In the genomic region with DNA sequence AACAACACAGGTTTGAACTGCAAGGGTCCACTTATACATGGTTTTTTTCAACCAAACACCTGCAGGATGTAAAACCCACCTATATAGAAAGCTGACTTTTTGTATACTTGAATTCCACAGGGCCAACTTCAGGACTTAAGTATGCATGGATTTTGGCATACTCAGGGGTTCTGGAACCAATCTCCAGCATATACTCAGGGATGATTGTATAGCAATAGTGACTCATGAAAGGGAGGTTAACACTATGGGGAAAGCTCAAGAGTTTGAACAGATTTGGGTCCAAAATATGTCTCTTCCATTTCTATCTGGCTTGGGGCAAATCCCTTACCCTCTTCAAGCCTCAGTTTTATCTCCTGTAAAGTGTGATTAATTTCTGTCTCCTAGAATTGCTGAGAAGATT, we compare ENCODE assay signal across 18 cellular contexts.
A peak's percentile ranks its signal among the peaks of the same experiment; 100 is the strongest.
DNase-seq lines count a peak whose midpoint lies in the region; ATAC-seq and TF ChIP-seq lines count a peak whose summit lies in the region.
"Had no signal": no experiment of that assay in that cellular context is flagged by ENCODE, and none has a peak within 500 bp of the region (broad histone marks: within the 10 kb centered on the region; RNA-seq: fewer than 3 reads in every experiment).

No MANE protein-coding gene starts in this region.

- TF ChIP-seq EP300 in gastroesophageal sphincter (IDR thresholded peaks at IDR 0.05): no peak

- peaks cover 4 to 6% of the 10 kb centered on the region in 2 donors for H3K9me3 Mint-ChIP-seq in activated T-cell treated with anti-CD3 and anti-CD28 coated beads, Interleukin-2, amount 50 U/mL, for 72 hours
- H3K9me3 Mint-ChIP-seq in stimulated activated naive CD8-positive, alpha-beta T cell treated with anti-CD3 and anti-CD28 coated beads, Interleukin-15, amount 100 ng/mL, for 72 hours: peaks cover 7 to 20% of the 10 kb centered on the region in 2 donors
- no peaks in the 10 kb centered on the region for H3K9me3 Mint-ChIP-seq in natural killer cell
- H3K9me3 Mint-ChIP-seq: activated B cell treated with CpG ODN at 0.5 μM for 24 hours, T-cell had no signal

- H3K9me3 ChIP-seq in PC-3 (ENCODE audit: low read length): no peaks in the 10 kb centered on the region
- no peaks in the 10 kb centered on the region for H3K9me3 ChIP-seq in gastroesophageal sphincter
- H3K9me3 ChIP-seq: left lung, mucosa of descending colon, neutrophil had no signal

- intact Hi-C loops in PC-3 (cut with micrococcal nuclease): no loop called here
- intact Hi-C loops in natural killer cell (cut with micrococcal nuclease): no loop called here

- ATAC-seq in activated T-cell treated with anti-CD3 and anti-CD28 coated beads, Interleukin-2, amount 50 U/mL, for 72 hours (replicated peaks in 1 of 2): peak; percentile 23 to 42
- ATAC-seq in PC-3 (no peak; the same call in 1 of the 2 replicates), gastroesophageal sphincter (no peak), natural killer cell (no peak)
- peak; percentile 8 for ATAC-seq in stimulated activated naive CD8-positive, alpha-beta T cell treated with anti-CD3 and anti-CD28 coated beads, Interleukin-15, amount 100 ng/mL, for 72 hours
- ATAC-seq: GM12878, HepG2, left lung, mucosa of descending colon, T-cell had no signal

- CTCF ChIA-PET in PC-3 (lab: Charles Lee): no interaction called here

- H3K79me2 ChIP-seq in PC-3 (ENCODE audit: low read length): no peaks in the 10 kb centered on the region

- TF ChIP-seq POLR2A in gastroesophageal sphincter (IDR thresholded peaks at IDR 0.05): no peak

- H3K27ac ChIP-seq in PC-3 (ENCODE audit: low read length): no peak overlapping the region
- H3K27ac ChIP-seq in gastroesophageal sphincter: no peak overlapping the region
- H3K27ac ChIP-seq: left lung, neutrophil had no signal

- H3K36me3 Mint-ChIP-seq in activated T-cell treated with anti-CD3 and anti-CD28 coated beads, Interleukin-2, amount 50 U/mL, for 72 hours (ENCODE audit: insufficient read depth in 2 of 2): peaks cover 39 to 73% of the 10 kb centered on the region in 2 donors
- H3K36me3 Mint-ChIP-seq in natural killer cell: peaks cover 7% of the 10 kb centered on the region

- no peaks in the 10 kb centered on the region for H3F3A ChIP-seq in PC-3 (ENCODE audit: low read length, unreplicated experiment)

- no peaks in the 10 kb centered on the region for H3K27me3 Mint-ChIP-seq in activated T-cell treated with anti-CD3 and anti-CD28 coated beads, Interleukin-2, amount 50 U/mL, for 72 hours (ENCODE audit: low read depth)
- no peaks in the 10 kb centered on the region for H3K27me3 Mint-ChIP-seq in stimulated activated naive CD8-positive, alpha-beta T cell treated with anti-CD3 and anti-CD28 coated beads, Interleukin-15, amount 100 ng/mL, for 72 hours
- H3K27me3 Mint-ChIP-seq in natural killer cell (ENCODE audit: low read depth in 2 of 2): no peaks in the 10 kb centered on the region
- H3K27me3 Mint-ChIP-seq: T-cell had no signal

- H3K4me3 Mint-ChIP-seq in activated T-cell treated with anti-CD3 and anti-CD28 coated beads, Interleukin-2, amount 50 U/mL, for 72 hours: peak overlapping the region; percentile 30 to 83
- no peak overlapping the region for H3K4me3 Mint-ChIP-seq in stimulated activated naive CD8-positive, alpha-beta T cell treated with anti-CD3 and anti-CD28 coated beads, Interleukin-15, amount 100 ng/mL, for 72 hours
- no peak overlapping the region for H3K4me3 Mint-ChIP-seq in natural killer cell
- H3K4me3 Mint-ChIP-seq: activated B cell treated with CpG ODN at 0.5 μM for 24 hours, T-cell had no signal

- peaks cover 14% of the 10 kb centered on the region; the same call in 1 of the 2 replicates for H3K4me1 ChIP-seq in PC-3 (ENCODE audit: insufficient read depth, low read length)
- H3K4me1 ChIP-seq in gastroesophageal sphincter: peaks cover 10 to 33% (median 11%) of the 10 kb centered on the region in 3 donors

- no peaks in the 10 kb centered on the region for H3K9me2 ChIP-seq in PC-3 (replicated peaks; ENCODE audit: low read length)

- no peaks in the 10 kb centered on the region for H4K20me1 ChIP-seq in PC-3 (ENCODE audit: low read length)

- H3K4me1 Mint-ChIP-seq in activated T-cell treated with anti-CD3 and anti-CD28 coated beads, Interleukin-2, amount 50 U/mL, for 72 hours (ENCODE audit: low read depth): peaks cover 78% of the 10 kb centered on the region
- H3K4me1 Mint-ChIP-seq in stimulated activated naive CD8-positive, alpha-beta T cell treated with anti-CD3 and anti-CD28 coated beads, Interleukin-15, amount 100 ng/mL, for 72 hours: peaks cover 81% of the 10 kb centered on the region
- H3K4me1 Mint-ChIP-seq in natural killer cell: peaks cover 9 to 13% of the 10 kb centered on the region in 2 donors
- H3K4me1 Mint-ChIP-seq: activated B cell treated with CpG ODN at 0.5 μM for 24 hours had no signal

- H3K36me3 ChIP-seq in PC-3 (ENCODE audit: low read depth, low read length): peaks cover 36% of the 10 kb centered on the region
- peaks cover 0 to 52% of the 10 kb centered on the region in 2 donors for H3K36me3 ChIP-seq in gastroesophageal sphincter

- no peak overlapping the region for H3K4me3 ChIP-seq in PC-3 (ENCODE audit: low read length)
- H3K4me3 ChIP-seq in gastroesophageal sphincter: no peak overlapping the region
- H3K4me3 ChIP-seq: GM12878, left lung, mucosa of descending colon had no signal

- no peak overlapping the region for H3K9ac ChIP-seq in PC-3 (ENCODE audit: low read length)

- no peak overlapping the region for H3K4me2 ChIP-seq in PC-3 (ENCODE audit: low read length)

- H2AFZ ChIP-seq in PC-3 (ENCODE audit: low read length): no peak overlapping the region

- BruUV-seq in PC-3 (replicated peaks; lab: Mats Ljungman, UMichigan): no TSS peak

- no peak for DNase-seq in activated T-cell treated with anti-CD3 and anti-CD28 coated beads, Interleukin-2, amount 50 U/mL, for 72 hours
- no peak for DNase-seq in activated T-cell treated with anti-CD3 and anti-CD28 coated beads, Interleukin-2, amount 50 U/mL, for 48 hours
- DNase-seq in PC-3 (peak; percentile 21), fibroblast of gingiva (ENCODE audit: low read depth) (peak; percentile 49), natural killer cell (no peak), cerebellum (ENCODE audit: low spot score) (no peak)
- DNase-seq in stimulated activated naive CD8-positive, alpha-beta T cell treated with anti-CD3 and anti-CD28 coated beads, Interleukin-15, amount 100 ng/mL, for 72 hours: no peak
- DNase-seq: activated B cell treated with CpG ODN at 0.5 μM for 24 hours, Calu3, left lung, mucosa of descending colon, NCI-H1694 treated with DMSO at 0.1 percent for 48 hours, NCI-H446 treated with DMSO at 0.1 percent for 48 hours, T-cell had no signal

- POLR2A ChIA-PET in PC-3 (lab: Charles Lee; ENCODE audit: unreplicated experiment): no interaction called here

- TF ChIP-seq CTCF in PC-3 (conservative IDR thresholded peaks at IDR 0.05; ENCODE audit: low read depth, low read length) (no peak), gastroesophageal sphincter (IDR thresholded peaks at IDR 0.05) (no peak), natural killer cell (IDR thresholded peaks at IDR 0.05) (no peak)

- H3K27me3 ChIP-seq in PC-3 (ENCODE audit: low read length): no peaks in the 10 kb centered on the region
- no peaks in the 10 kb centered on the region for H3K27me3 ChIP-seq in gastroesophageal sphincter
- H3K27me3 ChIP-seq: left lung, neutrophil had no signal

- H3K27ac Mint-ChIP-seq in activated T-cell treated with anti-CD3 and anti-CD28 coated beads, Interleukin-2, amount 50 U/mL, for 72 hours: peak overlapping the region; percentile 18
- peak overlapping the region in 1 of 2 donors; percentile 83 for H3K27ac Mint-ChIP-seq in stimulated activated naive CD8-positive, alpha-beta T cell treated with anti-CD3 and anti-CD28 coated beads, Interleukin-15, amount 100 ng/mL, for 72 hours
- H3K27ac Mint-ChIP-seq in natural killer cell: no peak overlapping the region
- H3K27ac Mint-ChIP-seq: activated B cell treated with CpG ODN at 0.5 μM for 24 hours, T-cell had no signal

Comparison
In these comparisons a context has a peak if more than half of its experiments do, and no peak if none do; other contexts are left out.
1. ATAC-seq: peak in activated T-cell treated with anti-CD3 and anti-CD28 coated beads, Interleukin-2, amount 50 U/mL, for 72 hours (2 of 2) and stimulated activated naive CD8-positive, alpha-beta T cell treated with anti-CD3 and anti-CD28 coated beads, Interleukin-15, amount 100 ng/mL, for 72 hours (single experiment); none in PC-3 (single experiment), gastroesophageal sphincter (single experiment) and natural killer cell (0 of 3).
2. DNase-seq: peak in PC-3 (single experiment) and fibroblast of gingiva (single experiment); none in activated T-cell treated with anti-CD3 and anti-CD28 coated beads, Interleukin-2, amount 50 U/mL, for 72 hours (0 of 2), activated T-cell treated with anti-CD3 and anti-CD28 coated beads, Interleukin-2, amount 50 U/mL, for 48 hours (0 of 2), stimulated activated naive CD8-positive, alpha-beta T cell treated with anti-CD3 and anti-CD28 coated beads, Interleukin-15, amount 100 ng/mL, for 72 hours (0 of 2), natural killer cell (single experiment) and cerebellum (single experiment).
3. H3K4me3 Mint-ChIP-seq: peak in activated T-cell treated with anti-CD3 and anti-CD28 coated beads, Interleukin-2, amount 50 U/mL, for 72 hours (2 of 2); none in stimulated activated naive CD8-positive, alpha-beta T cell treated with anti-CD3 and anti-CD28 coated beads, Interleukin-15, amount 100 ng/mL, for 72 hours (0 of 2) and natural killer cell (single experiment).